In genomic region chr12:120757226-120757742, GRCh38 we compare ENCODE assay signal across 1 cellular context.
TF ChIP-seq lines count a peak whose summit lies in the region.

No MANE protein-coding gene starts in this region.

TF ChIP-seq in SK-N-SH, 30 proteins besides CTCF, POLR2A, EP300 and RAD21 (continued from another document):
- TF ChIP-seq IRF3 (IDR thresholded peaks at IDR 0.05; ENCODE audit: low read depth, low read length) (no peak), MEF2A (IDR thresholded peaks at IDR 0.05; ENCODE audit: borderline replicate concordance, low read depth) (no peak), NRF1 (IDR thresholded peaks at IDR 0.05; ENCODE audit: low read depth, low read length) (no peak), ELF1 (IDR thresholded peaks at IDR 0.05) (no peak), SIN3A (IDR thresholded peaks at IDR 0.05; ENCODE audit: borderline replicate concordance, low read depth, low read length) (no peak), RXRA (IDR thresholded peaks at IDR 0.05; ENCODE audit: borderline replicate concordance, low read depth) (no peak), MAX (IDR thresholded peaks at IDR 0.05; ENCODE audit: low read depth) (no peak), MXI1 (IDR thresholded peaks at IDR 0.05; ENCODE audit: low read depth, low read length) (peak; percentile 58; the same call in 1 of the 2 replicates), USF2 (IDR thresholded peaks at IDR 0.05; ENCODE audit: borderline replicate concordance, low read depth, low read length) (no peak), REST (IDR thresholded peaks at IDR 0.05; ENCODE audit: low read depth, low read length) (no peak)
